Comparison of ENCODE assay signal across 8 cellular contexts in the genomic region with DNA sequence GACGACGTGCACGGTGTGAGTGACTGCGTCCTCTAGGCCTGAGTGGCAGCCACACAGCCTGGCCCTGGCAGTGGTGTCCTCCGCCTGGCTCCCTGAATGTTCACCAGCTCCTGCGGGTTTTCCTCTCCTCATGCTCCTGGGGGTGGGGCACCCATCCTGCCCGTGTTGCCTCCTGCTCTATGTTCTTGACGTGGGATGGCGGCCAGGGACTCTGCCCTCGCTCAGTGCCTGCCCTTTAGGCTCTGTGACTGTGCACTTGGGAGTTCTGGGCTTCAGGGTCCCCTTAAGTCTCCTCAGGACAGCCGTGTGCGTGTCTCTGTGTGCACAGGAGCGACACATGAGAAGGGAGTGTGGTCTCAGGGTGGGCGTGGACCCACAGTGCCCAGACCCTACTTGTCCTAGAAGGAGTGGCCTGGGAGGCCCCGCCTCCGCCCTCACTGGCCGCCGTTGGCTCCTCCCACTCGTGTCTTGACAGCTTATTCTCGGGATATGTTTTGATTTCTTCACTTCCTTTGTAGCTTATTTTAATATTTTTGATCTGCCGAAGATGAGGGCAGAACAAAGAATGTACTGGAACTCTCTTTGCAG. TPM values are rescaled to one million over a fixed set of nuclear protein-coding genes. Genes with fewer than 3 reads are reported as not detected.
DNase-seq lines count a peak whose midpoint lies in the region; ATAC-seq and TF ChIP-seq lines count a peak whose summit lies in the region.

No MANE protein-coding gene starts in this region.

- peaks cover 88% of the 10 kb centered on the region for H3K4me1 ChIP-seq in BLaER1
- peaks cover 70% of the 10 kb centered on the region for H3K4me1 ChIP-seq in mucosa of stomach (ENCODE audit: control insufficient read depth, insufficient read depth, low read length)

- no peak for TF ChIP-seq CTCF in epithelial cell of proximal tubule (conservative IDR thresholded peaks at IDR 0.05; ENCODE audit: low read depth, low read length)

- H3K27ac ChIP-seq in BLaER1, result no peak overlapping the region

- H3K27ac Mint-ChIP-seq in stimulated activated naive B cell treated with anti-CD40 and anti-IgM and Interleukin-4, amounts not matched to agents 10 μg/mL and 1 μg/mL and 100 μg/mL, for 72 hours, result peak overlapping the region; percentile 32

- H3K4me2 ChIP-seq in BLaER1, result peak overlapping the region; percentile 100

- no peaks in the 10 kb centered on the region for H3K27me3 Mint-ChIP-seq in stimulated activated naive B cell treated with anti-CD40 and anti-IgM and Interleukin-4, amounts not matched to agents 10 μg/mL and 1 μg/mL and 100 μg/mL, for 72 hours

- DNase-seq in NCI-H2227 (lab: John Stamatoyannopoulos, UW; ENCODE audit: unreplicated experiment) (peak; percentile 70), activated T-cell treated with anti-CD3 and anti-CD28 coated beads for 48 hours (ENCODE audit: low read depth) (peak; percentile 67), epithelial cell of proximal tubule (ENCODE audit: low read depth) (no peak), NCI-H1048 (lab: John Stamatoyannopoulos, UW) (no peak)
- DNase-seq in stimulated activated naive B cell treated with anti-CD40 and anti-IgM and Interleukin-4, amounts not matched to agents 10 μg/mL and 1 μg/mL and 100 μg/mL, for 72 hours, result no peak

- H3K27me3 ChIP-seq in BLaER1 (peaks cover 22% of the 10 kb centered on the region), mucosa of stomach (ENCODE audit: control insufficient read depth, insufficient read depth, low read length) (no peaks in the 10 kb centered on the region)

- H3K4me1 Mint-ChIP-seq in stimulated activated naive B cell treated with anti-CD40 and anti-IgM and Interleukin-4, amounts not matched to agents 10 μg/mL and 1 μg/mL and 100 μg/mL, for 72 hours, result peaks cover 52 to 78% of the 10 kb centered on the region in 2 donors

- peaks cover 82% of the 10 kb centered on the region for H4K20me1 ChIP-seq in BLaER1

- H3K9ac ChIP-seq in BLaER1, result peak overlapping the region; percentile 77; the same call in 1 of the 2 replicates
- peak overlapping the region; percentile 54 for H3K9ac ChIP-seq in mucosa of stomach (ENCODE audit: low read length)

- no peaks in the 10 kb centered on the region for H3K9me3 Mint-ChIP-seq in stimulated activated naive B cell treated with anti-CD40 and anti-IgM and Interleukin-4, amounts not matched to agents 10 μg/mL and 1 μg/mL and 100 μg/mL, for 72 hours

- ATAC-seq in stimulated activated naive B cell treated with anti-CD40 and anti-IgM and Interleukin-4, amounts not matched to agents 10 μg/mL and 1 μg/mL and 100 μg/mL, for 72 hours (replicated peaks), result no peak
- ATAC-seq in HG03565 (IDR thresholded peaks at IDR 0.05; ENCODE audit: unreplicated experiment), result no peak

- H3K4me3 Mint-ChIP-seq in stimulated activated naive B cell treated with anti-CD40 and anti-IgM and Interleukin-4, amounts not matched to agents 10 μg/mL and 1 μg/mL and 100 μg/mL, for 72 hours, result peak overlapping the region; percentile 92 to 94

- H3K36me3 ChIP-seq in BLaER1, result no peaks in the 10 kb centered on the region
- H3K36me3 ChIP-seq in mucosa of stomach (ENCODE audit: control insufficient read depth, insufficient read depth, low read length), result no peaks in the 10 kb centered on the region

- H3K9me3 ChIP-seq in BLaER1, result no peaks in the 10 kb centered on the region
- H3K9me3 ChIP-seq in mucosa of stomach (ENCODE audit: control insufficient read depth, low read length), result no peaks in the 10 kb centered on the region

- no peak overlapping the region; the same call in 1 of the 2 replicates for H3K4me3 ChIP-seq in BLaER1
- H3K4me3 ChIP-seq in epithelial cell of proximal tubule (ENCODE audit: low read depth, low read length), result peak overlapping the region; percentile 73
- peak overlapping the region; percentile 60 for H3K4me3 ChIP-seq in mucosa of stomach (ENCODE audit: low read length)

- peaks cover 4 to 25% of the 10 kb centered on the region in 2 donors for H3K36me3 Mint-ChIP-seq in stimulated activated naive B cell treated with anti-CD40 and anti-IgM and Interleukin-4, amounts not matched to agents 10 μg/mL and 1 μg/mL and 100 μg/mL, for 72 hours

RNA-seq across cellular contexts. Expression of a gene that starts 3.6 kb away (rescaled TPM):
- total RNA-seq in epithelial cell of proximal tubule, result 13.5 and 20.2 TPM in 2 replicates

RNA-seq across cellular contexts. Expression of a gene that starts 37.2 kb away (rescaled TPM):
- 40.0 and 63.3 TPM in 2 replicates for total RNA-seq in epithelial cell of proximal tubule

Comparison
In these comparisons a context has a peak if more than half of its experiments do, and no peak if none do; other contexts are left out.
1. DNase-seq: peak in NCI-H2227 (single experiment) and activated T-cell treated with anti-CD3 and anti-CD28 coated beads for 48 hours (single experiment); none in epithelial cell of proximal tubule (single experiment), stimulated activated naive B cell treated with anti-CD40 and anti-IgM and Interleukin-4, amounts not matched to agents 10 μg/mL and 1 μg/mL and 100 μg/mL, for 72 hours (single experiment) and NCI-H1048 (single experiment).